2 cellular contexts compared by ENCODE assay signal in the genomic region with DNA sequence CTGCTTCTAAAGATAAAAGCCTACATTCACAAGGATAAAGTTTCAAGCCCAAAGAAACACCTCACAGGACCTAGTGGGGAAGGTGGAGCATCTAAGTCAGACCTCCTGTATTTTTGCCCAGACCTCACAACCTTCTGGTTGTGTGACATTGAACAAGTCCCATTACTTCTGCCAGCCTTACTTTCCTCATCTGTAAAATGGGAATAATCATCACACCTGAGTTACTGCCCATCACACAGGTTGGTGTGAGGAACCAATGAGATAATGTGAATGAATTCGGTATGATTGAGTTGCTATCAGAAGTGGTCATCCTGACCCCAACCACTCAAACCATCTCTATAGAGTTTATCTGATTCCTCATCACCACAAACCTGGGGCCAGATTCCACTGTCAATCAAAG.
TF ChIP-seq lines count a peak whose summit lies in the region.

No MANE protein-coding gene starts in this region.

TF ChIP-seq in HepG2, 621 proteins besides CTCF, POLR2A, EP300 and RAD21:
- no peak for TF ChIP-seq ZNF333 (CRISPR knock-in tag; IDR thresholded peaks at IDR 0.05; ENCODE audit: borderline replicate concordance)
- TF ChIP-seq ZNF629 (CRISPR knock-in tag; conservative IDR thresholded peaks at IDR 0.05), result peak; percentile 83

TF ChIP-seq in K562, 482 proteins besides CTCF, POLR2A, EP300 and RAD21:
- TF ChIP-seq, protein P1, sequence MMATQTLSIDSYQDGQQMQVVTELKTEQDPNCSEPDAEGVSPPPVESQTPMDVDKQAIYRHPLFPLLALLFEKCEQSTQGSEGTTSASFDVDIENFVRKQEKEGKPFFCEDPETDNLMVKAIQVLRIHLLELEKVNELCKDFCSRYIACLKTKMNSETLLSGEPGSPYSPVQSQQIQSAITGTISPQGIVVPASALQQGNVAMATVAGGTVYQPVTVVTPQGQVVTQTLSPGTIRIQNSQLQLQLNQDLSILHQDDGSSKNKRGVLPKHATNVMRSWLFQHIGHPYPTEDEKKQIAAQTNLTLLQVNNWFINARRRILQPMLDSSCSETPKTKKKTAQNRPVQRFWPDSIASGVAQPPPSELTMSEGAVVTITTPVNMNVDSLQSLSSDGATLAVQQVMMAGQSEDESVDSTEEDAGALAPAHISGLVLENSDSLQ (IDR thresholded peaks at IDR 0.05), result peak; percentile 69
- TF ChIP-seq SOX6 (IDR thresholded peaks at IDR 0.05) (no peak), CREB1 (IDR thresholded peaks at IDR 0.05) (no peak), CREB1 (CRISPR knock-in tag; IDR thresholded peaks at IDR 0.05) (no peak), RBM25 (IDR thresholded peaks at IDR 0.05; ENCODE audit: low read depth, low read length, severe bottlenecking) (peak; percentile 81), BCOR (IDR thresholded peaks at IDR 0.05) (peak; percentile 88), HDAC2 (IDR thresholded peaks at IDR 0.05) (0 out of 2 replicates have a peak, but pooled peaks have one; percentile 22), ESRRA (IDR thresholded peaks at IDR 0.05; ENCODE audit: borderline replicate concordance, low read depth) (no peak), TEAD2 (tag; IDR thresholded peaks at IDR 0.05) (no peak), ADNP (tag; IDR thresholded peaks at IDR 0.05) (peak; percentile 86), KDM1A (IDR thresholded peaks at IDR 0.05) (peak in 1 of 2 experiments; percentile 66; a peak in 3 of 4 replicates), CBX3 (IDR thresholded peaks at IDR 0.05; ENCODE audit: borderline replicate concordance in 1 of 2, low read length in 2 of 2) (0 out of 3 replicates have a peak, but pooled peaks of 1 of the 2 experiments have one; percentile 27), ELF1 (tag; IDR thresholded peaks at IDR 0.05) (no peak)
- TF ChIP-seq, protein P2, sequence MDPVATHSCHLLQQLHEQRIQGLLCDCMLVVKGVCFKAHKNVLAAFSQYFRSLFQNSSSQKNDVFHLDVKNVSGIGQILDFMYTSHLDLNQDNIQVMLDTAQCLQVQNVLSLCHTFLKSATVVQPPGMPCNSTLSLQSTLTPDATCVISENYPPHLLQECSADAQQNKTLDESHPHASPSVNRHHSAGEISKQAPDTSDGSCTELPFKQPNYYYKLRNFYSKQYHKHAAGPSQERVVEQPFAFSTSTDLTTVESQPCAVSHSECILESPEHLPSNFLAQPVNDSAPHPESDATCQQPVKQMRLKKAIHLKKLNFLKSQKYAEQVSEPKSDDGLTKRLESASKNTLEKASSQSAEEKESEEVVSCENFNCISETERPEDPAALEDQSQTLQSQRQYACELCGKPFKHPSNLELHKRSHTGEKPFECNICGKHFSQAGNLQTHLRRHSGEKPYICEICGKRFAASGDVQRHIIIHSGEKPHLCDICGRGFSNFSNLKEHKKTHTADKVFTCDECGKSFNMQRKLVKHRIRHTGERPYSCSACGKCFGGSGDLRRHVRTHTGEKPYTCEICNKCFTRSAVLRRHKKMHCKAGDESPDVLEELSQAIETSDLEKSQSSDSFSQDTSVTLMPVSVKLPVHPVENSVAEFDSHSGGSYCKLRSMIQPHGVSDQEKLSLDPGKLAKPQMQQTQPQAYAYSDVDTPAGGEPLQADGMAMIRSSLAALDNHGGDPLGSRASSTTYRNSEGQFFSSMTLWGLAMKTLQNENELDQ (CRISPR knock-in tag; IDR thresholded peaks at IDR 0.05; ENCODE audit: borderline replicate concordance), result no peak
